In the genomic region with DNA sequence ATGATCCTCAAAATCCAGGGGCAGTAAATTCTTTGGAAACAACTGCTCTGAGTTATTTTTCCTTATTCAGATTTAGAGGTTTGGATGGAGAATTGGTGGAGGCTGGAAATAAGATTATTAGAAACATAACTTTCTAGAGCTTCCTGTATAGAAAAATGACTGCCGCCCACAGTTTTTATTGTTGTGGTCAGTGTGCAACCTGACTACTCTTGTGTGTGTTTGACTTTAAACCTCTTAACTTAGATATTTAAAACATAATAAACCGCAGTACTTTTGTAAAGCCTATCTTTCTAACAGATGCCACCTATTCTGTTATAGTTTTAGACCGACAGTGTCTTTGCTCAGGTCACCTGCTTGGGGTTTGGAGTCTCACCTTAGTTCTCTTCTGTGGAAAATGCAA, we compare ENCODE assay signal across 11 cellular contexts.
"Had no signal": no experiment of that assay in that cellular context is flagged by ENCODE, and none has a peak within 500 bp of the region (broad histone marks: within the 10 kb centered on the region; RNA-seq: fewer than 3 reads in every experiment).

No MANE protein-coding gene starts in this region.

- H3K4me1 Mint-ChIP-seq: IgD-negative memory B cell had no signal

- H3K9ac ChIP-seq: GM23248 had no signal

- FAIRE-seq: HepG2, K562 had no signal

- H3K9me3 ChIP-seq: HAP-1 had no signal

- H3K36me3 Mint-ChIP-seq: IgD-negative memory B cell had no signal

- H3K27ac Mint-ChIP-seq: HFFc6, IgD-negative memory B cell had no signal

- H3K4me3 ChIP-seq: GM23248, HAP-1, K562 had no signal

- H3K4me3 Mint-ChIP-seq: HFFc6, IgD-negative memory B cell had no signal

- H3K9me3 Mint-ChIP-seq: HFFc6 had no signal

- ATAC-seq: HCT116, HepG2, K562 had no signal

- DNase-seq: GM23248, GOT3, H7, HFFc6, KG1 had no signal

- H2AFZ ChIP-seq: GM23248 had no signal

- H3K27ac ChIP-seq: GM23248, HL-60 had no signal

- H3K4me1 ChIP-seq: HAP-1 had no signal

- H3K36me3 ChIP-seq: HAP-1 had no signal
